ENCODE assay signal across 31 cellular contexts in genomic region chr2:113925884-113926283, GRCh38.
"Had no signal": no experiment of that assay in that cellular context is flagged by ENCODE, and none has a peak within 500 bp of the region (broad histone marks: within the 10 kb centered on the region; RNA-seq: fewer than 3 reads in every experiment).

No MANE protein-coding gene starts in this region.

- DNase-seq: activated B cell treated with CpG ODN at 0.5 μM for 24 hours; activated CD4-positive, alpha-beta memory T cell treated with anti-CD3 and anti-CD28 coated beads for 36 hours; activated CD4-positive, alpha-beta T cell treated with anti-CD3 and anti-CD28 coated beads for 48 hours; activated CD8-positive, alpha-beta memory T cell treated with anti-CD3 and anti-CD28 coated beads, Interleukin-2, amount 10 ng/mL, durations not matched to agents 7 days and 5 days; activated CD8-positive, alpha-beta memory T cell treated with anti-CD3 and anti-CD28 coated beads, Interleukin-2, amount 50 U/mL, for 4 hours; activated CD8-positive, alpha-beta T cell treated with anti-CD3 and anti-CD28 coated beads, Interleukin-2, amount 10 ng/mL, durations not matched to agents 7 days and 5 days; activated effector memory CD4-positive, alpha-beta T cell treated with anti-CD3 and anti-CD28 coated beads, Interleukin-2, amount 50 U/mL, for 16 hours; activated naive CD4-positive, alpha-beta T cell treated with anti-CD3 and anti-CD28 coated beads for 36 hours; activated T-cell treated with anti-CD3 and anti-CD28 coated beads, Interleukin-2, amount 50 U/mL, for 1 hour; activated T-cell treated with anti-CD3 and anti-CD28 coated beads, Interleukin-2, amount 50 U/mL, for 48 hours; amniotic stem cell; aorta; body of pancreas; caudate nucleus; cortex of kidney; dermis blood vessel endothelial cell; effector CD8-positive, alpha-beta T cell; esophagus squamous epithelium; foreskin melanocyte; heart right ventricle; T-helper 1 cell; T-helper 17 cell; T1000; WERI-Rb-1 had no signal

- H3K27me3 Mint-ChIP-seq: activated B cell treated with CpG ODN at 0.5 μM for 24 hours; activated CD4-positive, alpha-beta memory T cell treated with anti-CD3 and anti-CD28 coated beads for 36 hours; activated CD8-positive, alpha-beta memory T cell treated with anti-CD3 and anti-CD28 coated beads, Interleukin-2, amount 10 ng/mL, durations not matched to agents 7 days and 5 days; activated naive CD4-positive, alpha-beta T cell treated with anti-CD3 and anti-CD28 coated beads, Interleukin-2, amount 50 U/mL, for 24 hours; T-helper 17 cell had no signal

- H3K4me3 Mint-ChIP-seq: activated B cell treated with CpG ODN at 0.5 μM for 24 hours; activated CD4-positive, alpha-beta memory T cell treated with anti-CD3 and anti-CD28 coated beads for 36 hours; activated CD8-positive, alpha-beta memory T cell treated with anti-CD3 and anti-CD28 coated beads, Interleukin-2, amount 10 ng/mL, durations not matched to agents 7 days and 5 days; activated CD8-positive, alpha-beta T cell treated with anti-CD3 and anti-CD28 coated beads, Interleukin-2, amount 10 ng/mL, durations not matched to agents 7 days and 5 days; activated naive CD4-positive, alpha-beta T cell treated with anti-CD3 and anti-CD28 coated beads for 36 hours; activated naive CD4-positive, alpha-beta T cell treated with anti-CD3 and anti-CD28 coated beads, Interleukin-2, amount 50 U/mL, for 24 hours; activated T-helper 1 cell treated with anti-CD3 and anti-CD28 coated beads, Interleukin-12 subunit alpha, Interleukin-12 subunit beta, Interleukin-2, Interleukin-4 antibody, amounts not matched to agents 30 ng/mL and 10 ng/mL and 1 ng/mL, durations not matched to agents 14 hours and 24 hours and 36 hours; T-helper 17 cell; T-helper 2 cell treated with Interferon-gamma antibody and Interleukin-4, amounts not matched to agents 5 μg/mL and 100 μg/mL, for 36 hours had no signal

- H3K27ac ChIP-seq: body of pancreas, epithelial cell of prostate, esophagus squamous epithelium, gastroesophageal sphincter, heart right ventricle, WERI-Rb-1 had no signal

- H3K27me3 ChIP-seq: body of pancreas, esophagus squamous epithelium, gastroesophageal sphincter, heart right ventricle had no signal

- H3K4me3 ChIP-seq: body of pancreas, esophagus squamous epithelium, gastroesophageal sphincter, heart right ventricle had no signal

- ATAC-seq: activated CD4-positive, CD25-positive, alpha-beta regulatory T cell treated with anti-CD3 and anti-CD28 coated beads, Interleukin-2, amount 50 U/mL, for 24 hours; activated CD8-positive, alpha-beta memory T cell treated with anti-CD3 and anti-CD28 coated beads, Interleukin-2, amount 10 ng/mL, durations not matched to agents 7 days and 5 days; activated CD8-positive, alpha-beta T cell treated with anti-CD3 and anti-CD28 coated beads, Interleukin-2, amount 10 ng/mL, durations not matched to agents 7 days and 5 days; body of pancreas; gastroesophageal sphincter; heart right ventricle; T-helper 17 cell had no signal

- H3K4me1 ChIP-seq: body of pancreas, esophagus squamous epithelium, gastroesophageal sphincter had no signal

- H3K27ac Mint-ChIP-seq: activated CD4-positive, alpha-beta memory T cell treated with anti-CD3 and anti-CD28 coated beads for 36 hours; activated CD8-positive, alpha-beta memory T cell treated with anti-CD3 and anti-CD28 coated beads, Interleukin-2, amount 10 ng/mL, durations not matched to agents 7 days and 5 days; activated CD8-positive, alpha-beta T cell treated with anti-CD3 and anti-CD28 coated beads, Interleukin-2, amount 10 ng/mL, durations not matched to agents 7 days and 5 days; activated T-helper 2 cell treated with anti-CD3 and anti-CD28 coated beads, Interferon-gamma antibody, Interleukin-2, Interleukin-4, amounts not matched to agents 10 μg/mL and 5 μg/mL and 100 μg/mL, durations not matched to agents 14 hours and 24 hours and 36 hours; T-helper 17 cell; T-helper 2 cell treated with Interferon-gamma antibody and Interleukin-4, amounts not matched to agents 5 μg/mL and 100 μg/mL, for 36 hours had no signal

- H3K9me3 ChIP-seq: body of pancreas, esophagus squamous epithelium, gastroesophageal sphincter, heart right ventricle had no signal

- H3K9me3 Mint-ChIP-seq: activated B cell treated with CpG ODN at 0.5 μM for 24 hours; activated CD4-positive, alpha-beta memory T cell treated with anti-CD3 and anti-CD28 coated beads for 36 hours; activated naive CD4-positive, alpha-beta T cell treated with anti-CD3 and anti-CD28 coated beads for 36 hours; activated naive CD4-positive, alpha-beta T cell treated with anti-CD3 and anti-CD28 coated beads, Interleukin-2, amount 50 U/mL, for 24 hours; activated T-helper 1 cell treated with anti-CD3 and anti-CD28 coated beads, Interleukin-12 subunit alpha, Interleukin-12 subunit beta, Interleukin-2, Interleukin-4 antibody, amounts not matched to agents 30 ng/mL and 10 ng/mL and 1 ng/mL, durations not matched to agents 14 hours and 24 hours and 36 hours; activated T-helper 2 cell treated with anti-CD3 and anti-CD28 coated beads, Interferon-gamma antibody, Interleukin-2, Interleukin-4, amounts not matched to agents 10 μg/mL and 5 μg/mL and 100 μg/mL, durations not matched to agents 14 hours and 24 hours and 36 hours; T-helper 2 cell treated with Interferon-gamma antibody and Interleukin-4, amounts not matched to agents 5 μg/mL and 100 μg/mL, for 36 hours had no signal
